Comparison of ENCODE assay signal across 23 cellular contexts in the genomic region with DNA sequence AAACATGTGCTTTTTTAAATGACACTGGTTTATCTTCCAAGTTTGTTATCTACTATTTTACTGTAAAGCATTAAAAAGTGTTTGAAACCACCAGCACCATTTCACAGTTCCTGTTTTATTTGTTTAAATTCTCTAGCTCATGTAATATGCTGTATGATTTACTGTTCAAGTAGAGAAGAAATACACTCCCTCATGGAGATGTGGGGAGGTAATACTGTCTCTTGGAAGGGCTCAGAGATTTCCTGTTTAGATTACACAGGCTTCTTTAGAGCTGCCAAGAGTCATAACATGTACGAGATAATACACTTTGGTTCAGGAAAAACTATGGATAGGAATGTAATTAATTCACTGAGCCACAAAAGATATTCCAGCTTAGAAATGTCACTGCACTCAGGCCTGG.
DNase-seq lines count a peak whose midpoint lies in the region; ATAC-seq and TF ChIP-seq lines count a peak whose summit lies in the region.
"Had no signal": no experiment of that assay in that cellular context is flagged by ENCODE, and none has a peak within 500 bp of the region (broad histone marks: within the 10 kb centered on the region; RNA-seq: fewer than 3 reads in every experiment).

No MANE protein-coding gene starts in this region.

- in situ Hi-C loops in ACHN (cut with HindIII; ENCODE audit: low pct_ligation_motif_present, low pct_unique_long_range_greater_than_20kb, low sequenced_read_pairs), result no loop called here

- no peaks in the 10 kb centered on the region for H3K36me3 ChIP-seq in BLaER1 treated with 17β-estradiol and CSF1 and Interleukin-3, amounts not matched to agents 10 nM and 100 nM
- H3K36me3 ChIP-seq in mucosa of descending colon (ENCODE audit: low read depth) (no peaks in the 10 kb centered on the region), osteoblast (ENCODE audit: insufficient read depth, low read length) (no peaks in the 10 kb centered on the region)
- H3K36me3 ChIP-seq: adrenal gland, upper lobe of right lung had no signal

- peaks cover 23 to 34% (median 31%) of the 10 kb centered on the region in 10 experiments for H3K4me1 ChIP-seq in BLaER1 treated with 17β-estradiol and CSF1 and Interleukin-3, amounts not matched to agents 10 nM and 100 nM
- H3K4me1 ChIP-seq in mucosa of descending colon (ENCODE audit: low read depth), result peaks cover 10% of the 10 kb centered on the region
- no peaks in the 10 kb centered on the region for H3K4me1 ChIP-seq in osteoblast (ENCODE audit: insufficient read depth, low read length)

- intact Hi-C loops in mucosa of descending colon (cut with DNase I, micrococcal nuclease), result no loop called here
- intact Hi-C loops in activated CD4-positive, alpha-beta T cell treated with anti-CD3 and anti-CD28 coated beads, Interleukin-2, amount 10 ng/mL, durations not matched to agents 24 days and 14 days (cut with micrococcal nuclease), result no loop called here

- no peak overlapping the region for H3K27ac Mint-ChIP-seq in activated CD4-positive, alpha-beta T cell treated with anti-CD3 and anti-CD28 coated beads, Interleukin-2, amount 10 ng/mL, durations not matched to agents 24 days and 14 days
- H3K27ac Mint-ChIP-seq: CD8-positive, alpha-beta T cell; immature natural killer cell; stimulated activated naive CD8-positive, alpha-beta T cell treated with anti-CD3 and anti-CD28 coated beads, Interleukin-15, amount 100 ng/mL, for 72 hours had no signal

- peak; percentile 58 for DNase-seq in NCI-H226
- no peak for DNase-seq in mucosa of descending colon
- no peak for DNase-seq in activated CD4-positive, alpha-beta T cell treated with anti-CD3 and anti-CD28 coated beads, Interleukin-2, amount 50 U/mL, for 4 hours
- DNase-seq in osteoblast (ENCODE audit: insufficient read length, low spot score, missing footprints), result no peak
- no peak for DNase-seq in activated CD4-positive, alpha-beta T cell treated with anti-CD3 and anti-CD28 coated beads, Interleukin-2, amount 10 ng/mL, durations not matched to agents 24 days and 14 days
- DNase-seq in ACHN, result no peak
- DNase-seq: activated effector memory CD4-positive, alpha-beta T cell treated with Interleukin-2 at 50 U/mL for 16 hours; adrenal gland; caudate nucleus; CD8-positive, alpha-beta T cell; DMS79; immature natural killer cell; midbrain; NCI-H1092 treated with DMSO at 0.1 percent for 48 hours; NCI-H526; PC-3; right cardiac atrium; stimulated activated naive CD8-positive, alpha-beta T cell treated with anti-CD3 and anti-CD28 coated beads, Interleukin-15, amount 100 ng/mL, for 72 hours; upper lobe of right lung had no signal

- H3K9me3 ChIP-seq in BLaER1 treated with 17β-estradiol and CSF1 and Interleukin-3, amounts not matched to agents 10 nM and 100 nM (replicated peaks in 1 of 11), result no peaks in the 10 kb centered on the region
- H3K9me3 ChIP-seq in mucosa of descending colon, result no peaks in the 10 kb centered on the region
- no peaks in the 10 kb centered on the region for H3K9me3 ChIP-seq in osteoblast (ENCODE audit: low read depth, low read length)
- H3K9me3 ChIP-seq: adrenal gland, upper lobe of right lung had no signal

- H4K20me1 ChIP-seq in BLaER1 treated with 17β-estradiol and CSF1 and Interleukin-3, amounts not matched to agents 10 nM and 100 nM, result no peaks in the 10 kb centered on the region
- H4K20me1 ChIP-seq in osteoblast (ENCODE audit: insufficient read depth, low read length), result no peaks in the 10 kb centered on the region

- no peak overlapping the region for H3K4me3 Mint-ChIP-seq in activated CD4-positive, alpha-beta T cell treated with anti-CD3 and anti-CD28 coated beads, Interleukin-2, amount 10 ng/mL, durations not matched to agents 24 days and 14 days
- H3K4me3 Mint-ChIP-seq: CD8-positive, alpha-beta T cell; immature natural killer cell; stimulated activated naive CD8-positive, alpha-beta T cell treated with anti-CD3 and anti-CD28 coated beads, Interleukin-15, amount 100 ng/mL, for 72 hours had no signal

- no peaks in the 10 kb centered on the region for H3K27me3 ChIP-seq in BLaER1 treated with 17β-estradiol and CSF1 and Interleukin-3, amounts not matched to agents 10 nM and 100 nM
- peaks cover 8% of the 10 kb centered on the region for H3K27me3 ChIP-seq in osteoblast (ENCODE audit: insufficient read depth, low read length)
- H3K27me3 ChIP-seq: adrenal gland, upper lobe of right lung had no signal

- H3K4me3 ChIP-seq in BLaER1 treated with 17β-estradiol and CSF1 and Interleukin-3, amounts not matched to agents 10 nM and 100 nM, result peak overlapping the region in 3 of 10 experiments; percentile 12 to 18 (median 16); a peak in 1 of 20 replicates
- H3K4me3 ChIP-seq in mucosa of descending colon (no peak overlapping the region), osteoblast (ENCODE audit: insufficient read depth, low read length) (no peak overlapping the region)
- H3K4me3 ChIP-seq: adrenal gland, upper lobe of right lung had no signal

- peak overlapping the region in 10 of 11 experiments; percentile 3 to 78 (median 68); a peak in 17 of 22 replicates for H3K9ac ChIP-seq in BLaER1 treated with 17β-estradiol and CSF1 and Interleukin-3, amounts not matched to agents 10 nM and 100 nM
- H3K9ac ChIP-seq: KMS-11 had no signal

- peak overlapping the region; percentile 54 to 85 (median 78) for H3K4me2 ChIP-seq in BLaER1 treated with 17β-estradiol and CSF1 and Interleukin-3, amounts not matched to agents 10 nM and 100 nM
- H3K4me2 ChIP-seq in osteoblast (ENCODE audit: insufficient read depth, low read length), result no peak overlapping the region
- H3K4me2 ChIP-seq: KMS-11 had no signal

- no peaks in the 10 kb centered on the region for H3K36me3 Mint-ChIP-seq in activated CD4-positive, alpha-beta T cell treated with anti-CD3 and anti-CD28 coated beads, Interleukin-2, amount 10 ng/mL, durations not matched to agents 24 days and 14 days (ENCODE audit: low read depth)
- H3K36me3 Mint-ChIP-seq: CD8-positive, alpha-beta T cell; immature natural killer cell had no signal

- ATAC-seq in esophagus mucosa, result peak; percentile 26
- peak; percentile 90 for ATAC-seq in mucosa of descending colon
- ATAC-seq: CD8-positive, alpha-beta T cell; PC-3; stimulated activated naive CD8-positive, alpha-beta T cell treated with anti-CD3 and anti-CD28 coated beads, Interleukin-15, amount 100 ng/mL, for 72 hours had no signal

- TF ChIP-seq CTCF in mucosa of descending colon (IDR thresholded peaks at IDR 0.05) (no peak), osteoblast (IDR thresholded peaks at IDR 0.05; ENCODE audit: extremely low read depth, low read depth, low read length) (no peak)

- H3K9me3 Mint-ChIP-seq in activated CD4-positive, alpha-beta T cell treated with anti-CD3 and anti-CD28 coated beads, Interleukin-2, amount 10 ng/mL, durations not matched to agents 24 days and 14 days, result no peaks in the 10 kb centered on the region
- H3K9me3 Mint-ChIP-seq: CD8-positive, alpha-beta T cell; immature natural killer cell; stimulated activated naive CD8-positive, alpha-beta T cell treated with anti-CD3 and anti-CD28 coated beads, Interleukin-15, amount 100 ng/mL, for 72 hours had no signal

- H2AFZ ChIP-seq in osteoblast (ENCODE audit: low read length), result no peak overlapping the region

- peak overlapping the region; percentile 16 to 93 (median 86); a peak in 20 of 22 replicates for H3K27ac ChIP-seq in BLaER1 treated with 17β-estradiol and CSF1 and Interleukin-3, amounts not matched to agents 10 nM and 100 nM
- no peak overlapping the region for H3K27ac ChIP-seq in osteoblast (ENCODE audit: low read depth, low read length)
- H3K27ac ChIP-seq: HL-60, KMS-11, upper lobe of right lung had no signal

- H3K27me3 Mint-ChIP-seq in activated CD4-positive, alpha-beta T cell treated with anti-CD3 and anti-CD28 coated beads, Interleukin-2, amount 10 ng/mL, durations not matched to agents 24 days and 14 days, result peaks cover 4% of the 10 kb centered on the region

- no peaks in the 10 kb centered on the region for H3K4me1 Mint-ChIP-seq in activated CD4-positive, alpha-beta T cell treated with anti-CD3 and anti-CD28 coated beads, Interleukin-2, amount 10 ng/mL, durations not matched to agents 24 days and 14 days
- H3K4me1 Mint-ChIP-seq: immature natural killer cell; stimulated activated naive CD8-positive, alpha-beta T cell treated with anti-CD3 and anti-CD28 coated beads, Interleukin-15, amount 100 ng/mL, for 72 hours had no signal

- no peaks in the 10 kb centered on the region for H3K79me2 ChIP-seq in osteoblast (ENCODE audit: insufficient read depth, low read length)
